ENCODE assay signal across 1 cellular context in genomic region chr1:11940260-11940921, GRCh38.
TF ChIP-seq lines count a peak whose summit lies in the region.

No MANE protein-coding gene starts in this region.

TF ChIP-seq in H1, 55 proteins besides CTCF, POLR2A, EP300 and RAD21:
- TF ChIP-seq KDM1A (IDR thresholded peaks at IDR 0.05; ENCODE audit: borderline replicate concordance, low read length): 0 out of 2 replicates have a peak, but pooled peaks have one; percentile 23
- no peak for TF ChIP-seq KDM4A (IDR thresholded peaks at IDR 0.05; ENCODE audit: low read depth, low read length, severe bottlenecking)
